Comparison of ENCODE assay signal across 29 cellular contexts in the genomic region with DNA sequence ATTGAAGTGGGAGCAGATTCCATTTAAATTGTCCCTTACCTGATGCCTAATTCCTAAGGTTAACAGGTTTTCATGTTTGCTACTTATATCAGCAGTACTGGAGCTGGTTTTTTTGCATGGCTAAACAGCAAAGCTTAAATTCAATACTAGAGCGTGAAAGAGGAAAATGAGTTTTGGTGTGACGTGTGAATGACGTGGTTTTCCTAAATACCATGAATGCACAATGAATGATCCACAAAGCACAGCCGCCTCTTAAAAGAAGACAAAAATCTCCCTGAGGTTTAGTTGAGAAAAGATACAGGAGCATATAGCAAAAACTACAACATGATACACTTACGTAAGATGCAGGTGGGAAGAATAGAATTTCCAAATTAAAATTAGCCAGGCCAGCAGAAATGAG.
"Had no signal": no experiment of that assay in that cellular context is flagged by ENCODE, and none has a peak within 500 bp of the region (broad histone marks: within the 10 kb centered on the region; RNA-seq: fewer than 3 reads in every experiment).

No MANE protein-coding gene starts in this region.

- ATAC-seq: effector memory CD8-positive, alpha-beta T cell; esophagus mucosa; foreskin keratinocyte; gastrocnemius medialis; gastroesophageal sphincter; heart left ventricle; heart right ventricle had no signal

- H3K27me3 ChIP-seq: colonic mucosa, dorsolateral prefrontal cortex, esophagus muscularis mucosa, esophagus squamous epithelium, foreskin keratinocyte, gastrocnemius medialis, gastroesophageal sphincter, heart left ventricle, heart right ventricle had no signal

- H3K9me3 ChIP-seq: colonic mucosa, esophagus muscularis mucosa, esophagus squamous epithelium, gastrocnemius medialis, gastroesophageal sphincter had no signal

- H3K36me3 ChIP-seq: colonic mucosa, esophagus muscularis mucosa, esophagus squamous epithelium, gastrocnemius medialis, gastroesophageal sphincter, heart left ventricle, heart right ventricle had no signal

- H3K27me3 Mint-ChIP-seq: dendritic cell treated with granulocyte-macrophage colony-stimulating factor and Interleukin-4, amounts not matched to agents 40 ng/mL and 50 ng/mL, for 4 days; effector memory CD8-positive, alpha-beta T cell had no signal

- DNase-seq: colonic mucosa; cortex of kidney; dermis blood vessel endothelial cell; dorsolateral prefrontal cortex; effector CD4-positive, alpha-beta T cell; effector CD8-positive, alpha-beta T cell; effector memory CD4-positive, alpha-beta T cell; effector memory CD8-positive, alpha-beta T cell; endodermal cell; erythroblast; esophagus squamous epithelium; foreskin fibroblast; foreskin keratinocyte; foreskin melanocyte; gastrocnemius medialis; glutamatergic neuron; head of caudate nucleus; heart left ventricle; heart right ventricle had no signal

- H3K4me1 ChIP-seq: colonic mucosa, esophagus squamous epithelium, foreskin keratinocyte, heart left ventricle, heart right ventricle had no signal

- H3K27ac ChIP-seq: colonic mucosa, coronary artery, dorsolateral prefrontal cortex, epithelial cell of prostate, esophagus muscularis mucosa, esophagus squamous epithelium, foreskin keratinocyte, gastrocnemius medialis, gastroesophageal sphincter, heart left ventricle, heart right ventricle had no signal

- H3K27ac Mint-ChIP-seq: dendritic cell treated with granulocyte-macrophage colony-stimulating factor and Interleukin-4, amounts not matched to agents 40 ng/mL and 50 ng/mL, for 4 days; effector memory CD8-positive, alpha-beta T cell; endodermal cell had no signal

- H3K4me3 ChIP-seq: colonic mucosa, coronary artery, dorsolateral prefrontal cortex, esophagus muscularis mucosa, esophagus squamous epithelium, gastrocnemius medialis, gastroesophageal sphincter, heart left ventricle, heart right ventricle had no signal

- H3K4me3 Mint-ChIP-seq: dendritic cell treated with granulocyte-macrophage colony-stimulating factor and Interleukin-4, amounts not matched to agents 40 ng/mL and 50 ng/mL, for 4 days; effector memory CD8-positive, alpha-beta T cell; endodermal cell had no signal

- FAIRE-seq: colon, endometrium, endothelial cell of umbilical vein, frontal cortex had no signal
